Comparison of ENCODE assay signal across 9 cellular contexts in genomic region chr7:94223375-94224084, GRCh38.
DNase-seq lines count a peak whose midpoint lies in the region; ATAC-seq, FAIRE-seq and TF ChIP-seq lines count a peak whose summit lies in the region.
"Had no signal": no experiment of that assay in that cellular context is flagged by ENCODE, and none has a peak within 500 bp of the region (broad histone marks: within the 10 kb centered on the region; RNA-seq: fewer than 3 reads in every experiment).

No MANE protein-coding gene starts in this region.

- H3K4me1 Mint-ChIP-seq in H9: peaks cover 12 to 16% of the 10 kb centered on the region in 2 experiments
- no peaks in the 10 kb centered on the region for H3K4me1 Mint-ChIP-seq in CD4-positive, alpha-beta memory T cell

- no peak overlapping the region for H3K14ac ChIP-seq in H9 (ENCODE audit: insufficient read depth, low read length)

- no peak overlapping the region for H2AK5ac ChIP-seq in H9 (ENCODE audit: insufficient read length, low read length)

- H3K56ac ChIP-seq in H9 (ENCODE audit: insufficient read length, low read depth, low read length): no peak overlapping the region

- H3K4me1 ChIP-seq in H9 (ENCODE audit: insufficient read depth, low read length) (no peaks in the 10 kb centered on the region), NT2/D1 (ENCODE audit: insufficient read depth, insufficient read length) (peaks cover 2% of the 10 kb centered on the region), foreskin keratinocyte (no peaks in the 10 kb centered on the region)
- no peaks in the 10 kb centered on the region for H3K4me1 ChIP-seq in CD4-positive, alpha-beta memory T cell (ENCODE audit: insufficient read depth, low read length)

- peak overlapping the region; percentile 3 for H3K4me2 ChIP-seq in H9 (ENCODE audit: insufficient read depth, insufficient read length, low read length)

- no peak overlapping the region for H3K23ac ChIP-seq in H9 (ENCODE audit: insufficient read length, low read depth, low read length)

- TF ChIP-seq CTCF in AG09309 (IDR thresholded peaks at IDR 0.05; ENCODE audit: control insufficient read depth, insufficient read depth, low read depth, low read length, missing control alignments) (peak; percentile 45), H9 (conservative IDR thresholded peaks at IDR 0.05) (peak; percentile 63), foreskin keratinocyte (conservative IDR thresholded peaks at IDR 0.05) (peak; percentile 53)

- H2BK15ac ChIP-seq in H9 (ENCODE audit: low read depth, low read length): no peak overlapping the region

- H3K27me3 Mint-ChIP-seq in H9 (ENCODE audit: low read depth): peaks cover 22% of the 10 kb centered on the region
- no peaks in the 10 kb centered on the region for H3K27me3 Mint-ChIP-seq in CD4-positive, alpha-beta memory T cell
- H3K27me3 Mint-ChIP-seq: dendritic cell treated with granulocyte-macrophage colony-stimulating factor and Interleukin-4, amounts not matched to agents 40 ng/mL and 50 ng/mL, for 4 days had no signal

- H4K5ac ChIP-seq in H9 (ENCODE audit: insufficient read length, low read depth, low read length): no peak overlapping the region

- H3K27ac Mint-ChIP-seq in H9: peak overlapping the region in 2 of 3 experiments; percentile 33 to 39; a peak in 2 of 7 replicates
- H3K27ac Mint-ChIP-seq in CD4-positive, alpha-beta memory T cell: no peak overlapping the region
- H3K27ac Mint-ChIP-seq: dendritic cell treated with granulocyte-macrophage colony-stimulating factor and Interleukin-4, amounts not matched to agents 40 ng/mL and 50 ng/mL, for 4 days had no signal

- no CpG with 5 or more reads among the region's 6 CpGs for WGBS in H9 (ENCODE audit: extremely low coverage, insufficient read length, low lambda C conversion rate)

- no peak overlapping the region for H3T11ph ChIP-seq in H9 (ENCODE audit: low read length)

- H3K9me3 ChIP-seq in H9 (ENCODE audit: control insufficient read depth, low read depth, low read length): no peaks in the 10 kb centered on the region
- H3K9me3 ChIP-seq in NT2/D1 (ENCODE audit: insufficient read depth, low read length): no peaks in the 10 kb centered on the region
- H3K9me3 ChIP-seq in CD4-positive, alpha-beta memory T cell (ENCODE audit: control insufficient read depth in 1 of 2, low read length in 2 of 2): no peaks in the 10 kb centered on the region

- CTCF ChIA-PET in CD4-positive, alpha-beta memory T cell (lab: Charles Lee; ENCODE audit: partially characterized antibody): no interaction called here

- no peaks in the 10 kb centered on the region for H3K79me2 ChIP-seq in H9 (ENCODE audit: insufficient read depth, low read length)

- H2BK20ac ChIP-seq in H9 (ENCODE audit: low read depth, low read length, poor library complexity, severe bottlenecking): no peak overlapping the region

- H3K4ac ChIP-seq in H9 (ENCODE audit: low read depth, low read length): no peak overlapping the region

- H3K27me3 ChIP-seq in H9 (ENCODE audit: insufficient read depth, low read length) (no peaks in the 10 kb centered on the region; the same call in 1 of the 2 replicates), NT2/D1 (ENCODE audit: insufficient read depth, insufficient read length) (no peaks in the 10 kb centered on the region), foreskin keratinocyte (no peaks in the 10 kb centered on the region)
- H3K27me3 ChIP-seq in CD4-positive, alpha-beta memory T cell (ENCODE audit: insufficient read depth, low read length): no peaks in the 10 kb centered on the region

- ATAC-seq in foreskin keratinocyte: peak; percentile 81
- no peak for ATAC-seq in GM18520 (IDR thresholded peaks at IDR 0.05; ENCODE audit: unreplicated experiment)

- H3K79me1 ChIP-seq in H9 (ENCODE audit: insufficient read depth, low read depth, low read length, poor library complexity, severe bottlenecking): no peaks in the 10 kb centered on the region

- H3K4me3 Mint-ChIP-seq in H9: peak overlapping the region in 1 of 2 experiments; percentile 36; a peak in 3 of 5 replicates
- no peak overlapping the region for H3K4me3 Mint-ChIP-seq in CD4-positive, alpha-beta memory T cell
- H3K4me3 Mint-ChIP-seq: dendritic cell treated with granulocyte-macrophage colony-stimulating factor and Interleukin-4, amounts not matched to agents 40 ng/mL and 50 ng/mL, for 4 days had no signal

- H2BK120ac ChIP-seq in H9 (ENCODE audit: low read depth, low read length, poor library complexity, severe bottlenecking): no peak overlapping the region

- no peak overlapping the region for H2BK5ac ChIP-seq in H9 (ENCODE audit: insufficient read length, low read length)

- H4K91ac ChIP-seq in H9 (ENCODE audit: insufficient read length, low read depth, low read length): no peak overlapping the region

- intact Hi-C loops in CD4-positive, alpha-beta memory T cell (cut with micrococcal nuclease): no loop called here

- no peak for DNase-seq in AG09309 (ENCODE audit: low read depth)
- DNase-seq in H9: peak; percentile 81
- peak; percentile 57 for DNase-seq in NT2/D1 (ENCODE audit: low read depth, low spot score)
- DNase-seq in foreskin keratinocyte: peak; percentile 67 to 80
- peak; percentile 52 for DNase-seq in urothelium cell line (ENCODE audit: low spot score)
- DNase-seq in CD4-positive, alpha-beta memory T cell: no peak
- DNase-seq in frontal cortex (ENCODE audit: low spot score in 2 of 2): no peak

- H3K23me2 ChIP-seq in H9 (ENCODE audit: insufficient read length, low read depth, low read length, poor library complexity, severe bottlenecking): no peaks in the 10 kb centered on the region

- H3K9me3 Mint-ChIP-seq in H9: no peaks in the 10 kb centered on the region
- H3K9me3 Mint-ChIP-seq in CD4-positive, alpha-beta memory T cell: peaks cover 0 to 7% (median 0%) of the 10 kb centered on the region in 8 donors
- H3K9me3 Mint-ChIP-seq: dendritic cell treated with granulocyte-macrophage colony-stimulating factor and Interleukin-4, amounts not matched to agents 40 ng/mL and 50 ng/mL, for 4 days had no signal

- H3K4me3 ChIP-seq in AG09309 (ENCODE audit: control insufficient read depth, low read depth, low read length) (no peak overlapping the region), NT2/D1 (ENCODE audit: insufficient read length, low read depth) (no peak overlapping the region)
- no peak overlapping the region for H3K4me3 ChIP-seq in CD4-positive, alpha-beta memory T cell (ENCODE audit: low read length in 2 of 2)

- H3K36me3 Mint-ChIP-seq in H9 (ENCODE audit: insufficient read depth in 1 of 3, low read depth in 3 of 3): no peaks in the 10 kb centered on the region; a peak in 1 of 7 replicates
- no peaks in the 10 kb centered on the region for H3K36me3 Mint-ChIP-seq in CD4-positive, alpha-beta memory T cell

- no peaks in the 10 kb centered on the region for H3K36me3 ChIP-seq in NT2/D1 (ENCODE audit: insufficient read depth, insufficient read length, low read length)
- no peaks in the 10 kb centered on the region for H3K36me3 ChIP-seq in CD4-positive, alpha-beta memory T cell (ENCODE audit: insufficient read depth, low read length)

- H2BK12ac ChIP-seq in H9 (ENCODE audit: insufficient read length, low read depth, low read length): no peak overlapping the region

- no peak overlapping the region for H3K9ac ChIP-seq in H9 (ENCODE audit: extremely low read depth, insufficient read length, low read length)
- no peak overlapping the region for H3K9ac ChIP-seq in NT2/D1 (ENCODE audit: insufficient read length, low read depth)

- H4K20me1 ChIP-seq in H9 (ENCODE audit: control insufficient read depth, insufficient read depth, insufficient read length): no peaks in the 10 kb centered on the region

- FAIRE-seq in urothelium cell line (lab: Jason Lieb, UNC) (peak; percentile 66), frontal cortex (lab: Jason Lieb, UNC) (no peak)

- H3K27ac ChIP-seq in H9 (ENCODE audit: insufficient read length, low read depth, low read length) (no peak overlapping the region), foreskin keratinocyte (no peak overlapping the region)
- no peak overlapping the region for H3K27ac ChIP-seq in CD4-positive, alpha-beta memory T cell (ENCODE audit: low read depth, low read length)

- no peak overlapping the region for H2AFZ ChIP-seq in H9 (ENCODE audit: low read length)

- H3K18ac ChIP-seq in H9 (ENCODE audit: insufficient read length, low read depth, low read length): no peak overlapping the region

- no peak overlapping the region for H4K8ac ChIP-seq in H9 (replicated peaks; ENCODE audit: insufficient read length, low read depth, low read length)

- POLR2A ChIA-PET in CD4-positive, alpha-beta memory T cell (lab: Charles Lee; ENCODE audit: partially characterized antibody): no interaction called here

Comparison
In these comparisons a context has a peak if more than half of its experiments do, and no peak if none do; other contexts are left out.
1. DNase-seq: peak in H9 (single experiment), NT2/D1 (single experiment), foreskin keratinocyte (2 of 2) and urothelium cell line (single experiment); none in AG09309 (single experiment), CD4-positive, alpha-beta memory T cell (0 of 5) and frontal cortex (0 of 2).
2. H3K27ac Mint-ChIP-seq: peak in H9 (2 of 3); none in CD4-positive, alpha-beta memory T cell (0 of 7).
3. Peak in every context shown above with its lines, with median percentiles within 50 percentile points of each other: CTCF ChIP-seq.